2 cellular contexts compared by ENCODE assay signal in the genomic region with DNA sequence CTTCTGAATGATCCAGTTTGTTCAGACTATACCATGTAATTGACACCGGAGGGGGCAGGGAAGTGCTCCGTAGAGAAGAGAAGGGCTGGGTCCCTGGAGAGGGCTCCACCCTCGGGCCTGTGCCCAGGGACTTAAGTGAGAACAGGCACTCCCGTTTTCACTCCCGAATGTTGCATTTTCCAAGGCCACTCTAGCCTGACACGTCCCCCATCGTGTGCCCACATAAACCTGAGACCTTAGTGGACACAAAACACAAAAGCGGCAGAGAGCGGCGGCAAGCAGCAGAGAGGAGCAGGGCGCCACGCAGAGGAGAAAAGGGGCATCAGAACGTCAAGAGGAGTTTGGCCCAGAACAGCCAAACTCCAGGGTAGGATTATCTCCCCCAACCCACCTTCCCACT.
A peak's percentile ranks its signal among the peaks of the same experiment; 100 is the strongest.
TF ChIP-seq lines count a peak whose summit lies in the region.

No MANE protein-coding gene starts in this region.

TF ChIP-seq in IMR-90, 13 proteins besides CTCF, POLR2A, EP300 and RAD21 (continued from another document):
- no peak for TF ChIP-seq USF2 (IDR thresholded peaks at IDR 0.05; ENCODE audit: low read depth, low read length)
- TF ChIP-seq NFE2L2 (IDR thresholded peaks at IDR 0.05; ENCODE audit: low read depth, low read length): no peak
- TF ChIP-seq ELK1 (IDR thresholded peaks at IDR 0.05; ENCODE audit: borderline replicate concordance, low read depth, low read length): no peak
- no peak for TF ChIP-seq MAZ (IDR thresholded peaks at IDR 0.05; ENCODE audit: borderline replicate concordance, low read depth, low read length)
- TF ChIP-seq RFX5 (IDR thresholded peaks at IDR 0.05; ENCODE audit: low read depth, low read length): no peak
- no peak for TF ChIP-seq MXI1 (IDR thresholded peaks at IDR 0.05; ENCODE audit: borderline replicate concordance, low read depth, low read length)
- no peak for TF ChIP-seq CEBPB (IDR thresholded peaks at IDR 0.05; ENCODE audit: low read depth, low read length)
- TF ChIP-seq FOS (IDR thresholded peaks at IDR 0.05; ENCODE audit: low read depth, low read length): no peak
- no peak for TF ChIP-seq CHD1 (IDR thresholded peaks at IDR 0.05; ENCODE audit: low read depth, low read length)
- no peak for TF ChIP-seq SMC3 (IDR thresholded peaks at IDR 0.05; ENCODE audit: low read depth, low read length)
- no peak for TF ChIP-seq BHLHE40 (IDR thresholded peaks at IDR 0.05; ENCODE audit: low read depth, low read length)
- TF ChIP-seq RCOR1 (IDR thresholded peaks at IDR 0.05; ENCODE audit: insufficient replicate concordance, low read length): no peak

TF ChIP-seq in HepG2, 621 proteins besides CTCF, POLR2A, EP300 and RAD21:
- TF ChIP-seq ZBTB4 (CRISPR knock-in tag; IDR thresholded peaks at IDR 0.05; ENCODE audit: borderline replicate concordance) (no peak), STAG1 (CRISPR knock-in tag; IDR thresholded peaks at IDR 0.05) (peak; percentile 9; the same call in 1 of the 2 replicates)
- TF ChIP-seq, protein P1, sequence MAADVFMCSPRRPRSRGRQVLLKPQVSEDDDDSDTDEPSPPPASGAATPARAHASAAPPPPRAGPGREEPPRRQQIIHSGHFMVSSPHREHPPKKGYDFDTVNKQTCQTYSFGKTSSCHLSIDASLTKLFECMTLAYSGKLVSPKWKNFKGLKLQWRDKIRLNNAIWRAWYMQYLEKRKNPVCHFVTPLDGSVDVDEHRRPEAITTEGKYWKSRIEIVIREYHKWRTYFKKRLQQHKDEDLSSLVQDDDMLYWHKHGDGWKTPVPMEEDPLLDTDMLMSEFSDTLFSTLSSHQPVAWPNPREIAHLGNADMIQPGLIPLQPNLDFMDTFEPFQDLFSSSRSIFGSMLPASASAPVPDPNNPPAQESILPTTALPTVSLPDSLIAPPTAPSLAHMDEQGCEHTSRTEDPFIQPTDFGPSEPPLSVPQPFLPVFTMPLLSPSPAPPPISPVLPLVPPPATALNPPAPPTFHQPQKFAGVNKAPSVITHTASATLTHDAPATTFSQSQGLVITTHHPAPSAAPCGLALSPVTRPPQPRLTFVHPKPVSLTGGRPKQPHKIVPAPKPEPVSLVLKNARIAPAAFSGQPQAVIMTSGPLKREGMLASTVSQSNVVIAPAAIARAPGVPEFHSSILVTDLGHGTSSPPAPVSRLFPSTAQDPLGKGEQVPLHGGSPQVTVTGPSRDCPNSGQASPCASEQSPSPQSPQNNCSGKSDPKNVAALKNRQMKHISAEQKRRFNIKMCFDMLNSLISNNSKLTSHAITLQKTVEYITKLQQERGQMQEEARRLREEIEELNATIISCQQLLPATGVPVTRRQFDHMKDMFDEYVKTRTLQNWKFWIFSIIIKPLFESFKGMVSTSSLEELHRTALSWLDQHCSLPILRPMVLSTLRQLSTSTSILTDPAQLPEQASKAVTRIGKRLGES (CRISPR knock-in tag; IDR thresholded peaks at IDR 0.05; ENCODE audit: borderline replicate concordance): no peak
- TF ChIP-seq, protein P2, sequence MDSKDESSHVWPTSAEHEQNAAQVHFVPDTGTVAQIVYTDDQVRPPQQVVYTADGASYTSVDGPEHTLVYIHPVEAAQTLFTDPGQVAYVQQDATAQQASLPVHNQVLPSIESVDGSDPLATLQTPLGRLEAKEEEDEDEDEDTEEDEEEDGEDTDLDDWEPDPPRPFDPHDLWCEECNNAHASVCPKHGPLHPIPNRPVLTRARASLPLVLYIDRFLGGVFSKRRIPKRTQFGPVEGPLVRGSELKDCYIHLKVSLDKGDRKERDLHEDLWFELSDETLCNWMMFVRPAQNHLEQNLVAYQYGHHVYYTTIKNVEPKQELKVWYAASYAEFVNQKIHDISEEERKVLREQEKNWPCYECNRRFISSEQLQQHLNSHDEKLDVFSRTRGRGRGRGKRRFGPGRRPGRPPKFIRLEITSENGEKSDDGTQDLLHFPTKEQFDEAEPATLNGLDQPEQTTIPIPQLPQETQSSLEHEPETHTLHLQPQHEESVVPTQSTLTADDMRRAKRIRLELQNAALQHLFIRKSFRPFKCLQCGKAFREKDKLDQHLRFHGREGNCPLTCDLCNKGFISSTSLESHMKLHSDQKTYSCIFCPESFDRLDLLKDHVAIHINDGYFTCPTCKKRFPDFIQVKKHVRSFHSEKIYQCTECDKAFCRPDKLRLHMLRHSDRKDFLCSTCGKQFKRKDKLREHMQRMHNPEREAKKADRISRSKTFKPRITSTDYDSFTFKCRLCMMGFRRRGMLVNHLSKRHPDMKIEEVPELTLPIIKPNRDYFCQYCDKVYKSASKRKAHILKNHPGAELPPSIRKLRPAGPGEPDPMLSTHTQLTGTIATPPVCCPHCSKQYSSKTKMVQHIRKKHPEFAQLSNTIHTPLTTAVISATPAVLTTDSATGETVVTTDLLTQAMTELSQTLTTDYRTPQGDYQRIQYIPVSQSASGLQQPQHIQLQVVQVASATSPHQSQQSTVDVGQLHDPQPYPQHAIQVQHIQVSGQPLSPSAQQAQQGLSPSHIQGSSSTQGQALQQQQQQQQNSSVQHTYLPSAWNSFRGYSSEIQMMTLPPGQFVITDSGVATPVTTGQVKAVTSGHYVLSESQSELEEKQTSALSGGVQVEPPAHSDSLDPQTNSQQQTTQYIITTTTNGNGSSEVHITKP (CRISPR knock-in tag; IDR thresholded peaks at IDR 0.05; ENCODE audit: low read depth): 0 out of 2 replicates have a peak, but pooled peaks have one; percentile 57
